ENCODE assay signal across 1 cellular context in the genomic region with DNA sequence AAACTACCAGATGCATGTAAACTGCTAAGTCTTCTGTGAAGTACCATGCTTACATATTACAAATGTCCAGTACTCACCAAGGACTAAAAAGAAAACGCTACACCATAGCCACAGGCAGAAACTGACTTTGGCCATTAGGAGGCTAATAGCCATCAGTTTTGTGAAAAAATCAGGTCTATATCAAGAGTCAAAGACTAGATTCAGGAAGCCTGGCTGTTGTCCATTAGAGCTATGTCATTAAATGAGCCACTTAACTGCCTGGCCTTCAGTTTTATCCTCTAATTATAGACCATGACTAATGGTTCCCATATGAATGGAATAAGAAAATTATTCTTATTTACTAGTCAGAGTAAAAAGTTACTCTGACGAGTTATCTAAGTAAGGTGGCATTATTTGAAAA.
TF ChIP-seq lines count a peak whose summit lies in the region.

No MANE protein-coding gene starts in this region.

TF ChIP-seq in SK-N-SH treated with all-trans-retinoic acid at 6 μM for 48 hours, 23 proteins besides CTCF, POLR2A, EP300 and RAD21 (continued from another document):
- TF ChIP-seq, protein P1, sequence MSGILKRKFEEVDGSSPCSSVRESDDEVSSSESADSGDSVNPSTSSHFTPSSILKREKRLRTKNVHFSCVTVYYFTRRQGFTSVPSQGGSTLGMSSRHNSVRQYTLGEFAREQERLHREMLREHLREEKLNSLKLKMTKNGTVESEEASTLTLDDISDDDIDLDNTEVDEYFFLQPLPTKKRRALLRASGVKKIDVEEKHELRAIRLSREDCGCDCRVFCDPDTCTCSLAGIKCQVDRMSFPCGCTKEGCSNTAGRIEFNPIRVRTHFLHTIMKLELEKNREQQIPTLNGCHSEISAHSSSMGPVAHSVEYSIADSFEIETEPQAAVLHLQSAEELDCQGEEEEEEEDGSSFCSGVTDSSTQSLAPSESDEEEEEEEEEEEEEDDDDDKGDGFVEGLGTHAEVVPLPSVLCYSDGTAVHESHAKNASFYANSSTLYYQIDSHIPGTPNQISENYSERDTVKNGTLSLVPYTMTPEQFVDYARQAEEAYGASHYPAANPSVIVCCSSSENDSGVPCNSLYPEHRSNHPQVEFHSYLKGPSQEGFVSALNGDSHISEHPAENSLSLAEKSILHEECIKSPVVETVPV (CRISPR knock-in tag; IDR thresholded peaks at IDR 0.05): peak; percentile 31; the same call in 1 of the 2 replicates
- TF ChIP-seq GLIS3 (CRISPR knock-in tag; IDR thresholded peaks at IDR 0.05): 0 out of 2 replicates have a peak, but pooled peaks have one; percentile 9
